In genomic region chr18:74468547-74469014, GRCh38 we compare ENCODE assay signal across 17 cellular contexts. TPM values are rescaled to one million over a fixed set of nuclear protein-coding genes. Genes with fewer than 3 reads are reported as not detected.
DNase-seq lines count a peak whose midpoint lies in the region; ATAC-seq and TF ChIP-seq lines count a peak whose summit lies in the region.
"Had no signal": no experiment of that assay in that cellular context is flagged by ENCODE, and none has a peak within 500 bp of the region (broad histone marks: within the 10 kb centered on the region; RNA-seq: fewer than 3 reads in every experiment).

No MANE protein-coding gene starts in this region.

- H3K27ac ChIP-seq in PC-3 (ENCODE audit: low read length) (peak overlapping the region; percentile 49), mammary epithelial cell (ENCODE audit: insufficient read depth, low read depth, low read length) (no peak overlapping the region), left ventricle myocardium inferior (replicated peaks) (peak overlapping the region; percentile 43)
- H3K27ac ChIP-seq: BLaER1 had no signal

- ATAC-seq in PC-3 (peak; percentile 96), sciatic nerve (peak; percentile 65), HG03135 (IDR thresholded peaks at IDR 0.05; ENCODE audit: unreplicated experiment) (no peak), HG02759 (IDR thresholded peaks at IDR 0.05; ENCODE audit: unreplicated experiment) (no peak)
- ATAC-seq: stimulated activated naive CD8-positive, alpha-beta T cell treated with anti-CD3 and anti-CD28 coated beads, Interleukin-15, amount 100 ng/mL, for 72 hours had no signal

- no peak for TF ChIP-seq CTCF in PC-3 (conservative IDR thresholded peaks at IDR 0.05; ENCODE audit: low read depth, low read length)
- no peak for TF ChIP-seq CTCF in mammary epithelial cell (conservative IDR thresholded peaks at IDR 0.05 in 1 of 2, IDR thresholded peaks at IDR 0.05 in 1 of 2; ENCODE audit: extremely low read depth in 1 of 2, insufficient read depth in 1 of 2, low read depth in 1 of 2, low read length in 2 of 2)
- no peak for TF ChIP-seq CTCF in left ventricle myocardium inferior (IDR thresholded peaks at IDR 0.05; ENCODE audit: borderline replicate concordance)

- peak; percentile 73 for DNase-seq in PC-3
- peak; percentile 62 for DNase-seq in mammary epithelial cell
- DNase-seq in left ventricle myocardium inferior, result no peak
- no peak for DNase-seq in sciatic nerve (ENCODE audit: low spot score)
- no peak for DNase-seq in NCI-H82 (lab: John Stamatoyannopoulos, UW)
- no peak for DNase-seq in activated CD8-positive, alpha-beta memory T cell treated with anti-CD3 and anti-CD28 coated beads for 24 hours
- DNase-seq: activated effector memory CD4-positive, alpha-beta T cell treated with anti-CD3 and anti-CD28 coated beads, Interleukin-2, amount 50 U/mL, for 16 hours; effector memory CD4-positive, alpha-beta T cell; gastrocnemius medialis; immature natural killer cell; NCI-H345; stimulated activated CD4-positive, alpha-beta T cell treated with anti-CD3 and anti-CD28 coated beads, Interleukin-12 subunit alpha, Interleukin-12 subunit beta, amount 100 ng/mL, for 4 hours; stimulated activated naive CD8-positive, alpha-beta T cell treated with anti-CD3 and anti-CD28 coated beads, Interleukin-15, amount 100 ng/mL, for 72 hours had no signal

- CTCF ChIA-PET in PC-3 (lab: Charles Lee), result no interaction called here
- CTCF ChIA-PET in mammary epithelial cell (lab: Charles Lee; ENCODE audit: low non-redundant PET), result no interaction called here

- no peaks in the 10 kb centered on the region for H3K9me2 ChIP-seq in PC-3 (replicated peaks; ENCODE audit: low read length)

- H3K4me2 ChIP-seq in PC-3 (ENCODE audit: low read length), result peak overlapping the region; percentile 64
- H3K4me2 ChIP-seq in mammary epithelial cell (ENCODE audit: insufficient read depth, low read depth, low read length), result peak overlapping the region; percentile 49
- H3K4me2 ChIP-seq: BLaER1 had no signal

- H3K4me1 ChIP-seq in PC-3 (ENCODE audit: insufficient read depth, low read length) (peaks cover 18% of the 10 kb centered on the region), mammary epithelial cell (ENCODE audit: insufficient read depth, low read length) (peaks cover 10% of the 10 kb centered on the region), left ventricle myocardium inferior (peaks cover 7% of the 10 kb centered on the region)
- H3K4me1 ChIP-seq: gastrocnemius medialis, HAP-1 had no signal

- H3K9me3 ChIP-seq in PC-3 (ENCODE audit: low read length) (no peaks in the 10 kb centered on the region), mammary epithelial cell (replicated peaks; ENCODE audit: insufficient read depth, low read length) (no peaks in the 10 kb centered on the region), left ventricle myocardium inferior (replicated peaks) (peaks cover 13% of the 10 kb centered on the region)
- H3K9me3 ChIP-seq: gastrocnemius medialis, HAP-1 had no signal

- H3K9ac ChIP-seq in PC-3 (ENCODE audit: low read length), result no peak overlapping the region
- H3K9ac ChIP-seq in mammary epithelial cell (ENCODE audit: insufficient read depth, low read length), result no peak overlapping the region
- H3K9ac ChIP-seq: BLaER1 had no signal

- peak overlapping the region; percentile 31; the same call in 1 of the 2 replicates for H2AFZ ChIP-seq in PC-3 (ENCODE audit: low read length)
- H2AFZ ChIP-seq in mammary epithelial cell (ENCODE audit: low read depth, low read length), result peak overlapping the region; percentile 54

- H4K20me1 ChIP-seq in PC-3 (ENCODE audit: low read length) (no peaks in the 10 kb centered on the region), mammary epithelial cell (ENCODE audit: insufficient read depth, low read length) (no peaks in the 10 kb centered on the region)
- H4K20me1 ChIP-seq: BLaER1 had no signal

- no peaks in the 10 kb centered on the region for H3F3A ChIP-seq in PC-3 (ENCODE audit: low read length, unreplicated experiment)

- H3K4me3 ChIP-seq in PC-3 (ENCODE audit: low read length), result no peak overlapping the region; the same call in 1 of the 2 replicates
- H3K4me3 ChIP-seq in mammary epithelial cell (replicated peaks in 1 of 3; ENCODE audit: insufficient read depth in 1 of 3, low read depth in 2 of 3, low read length in 3 of 3), result no peak overlapping the region
- no peak overlapping the region for H3K4me3 ChIP-seq in left ventricle myocardium inferior
- H3K4me3 ChIP-seq: BLaER1, gastrocnemius medialis, HAP-1 had no signal

- no TSS peak for BruUV-seq in PC-3 (replicated peaks; lab: Mats Ljungman, UMichigan)
- no TSS peak for BruUV-seq in mammary epithelial cell (replicated peaks; lab: Mats Ljungman, UMichigan)

- H3K36me3 ChIP-seq in PC-3 (ENCODE audit: low read depth, low read length) (no peaks in the 10 kb centered on the region), mammary epithelial cell (ENCODE audit: insufficient read depth, low read length) (no peaks in the 10 kb centered on the region), left ventricle myocardium inferior (no peaks in the 10 kb centered on the region)
- H3K36me3 ChIP-seq: BLaER1, gastrocnemius medialis, HAP-1 had no signal

- in situ Hi-C loops in mammary epithelial cell (cut with MboI; ENCODE audit: low sequenced_read_pairs in 2 of 2), result no loop called here

- POLR2A ChIA-PET in PC-3 (lab: Charles Lee; ENCODE audit: unreplicated experiment), result no interaction called here

- 9% methylated on average over 3 of the region's 3 CpGs for WGBS in mammary epithelial cell (ENCODE audit: low coverage, missing lambda C conversion rate)

- H3K79me2 ChIP-seq in PC-3 (ENCODE audit: low read length) (no peaks in the 10 kb centered on the region), mammary epithelial cell (ENCODE audit: insufficient read depth, low read length) (no peaks in the 10 kb centered on the region)

- intact Hi-C loops in PC-3 (cut with micrococcal nuclease), result loop anchor here (2.0 kb wide), 1 partner anchor 24 kb away; no protein-coding TSS in a partner anchor
- intact Hi-C loops in mammary epithelial cell (cut with micrococcal nuclease), result no loop called here
- intact Hi-C loops in left ventricle myocardium inferior (cut with micrococcal nuclease), result no loop called here
- intact Hi-C loops in sciatic nerve (cut with DNase I), result no loop called here

- dilution Hi-C loops in mammary epithelial cell (cut with HindIII; ENCODE audit: low sequenced_read_pairs), result no loop called here

- H3K27me3 ChIP-seq in PC-3 (ENCODE audit: low read length) (peaks cover 4% of the 10 kb centered on the region; the same call in 1 of the 2 replicates), mammary epithelial cell (ENCODE audit: insufficient read depth, low read length) (no peaks in the 10 kb centered on the region), left ventricle myocardium inferior (ENCODE audit: low read depth) (no peaks in the 10 kb centered on the region)
- H3K27me3 ChIP-seq: BLaER1, gastrocnemius medialis had no signal

RNA-seq across cellular contexts. Expression of gene DIPK1C, which starts 11.5 kb away (rescaled TPM):
- total RNA-seq in PC-3 (2014; rRNA removed) (not detected in 2 replicates), mammary epithelial cell (not detected), left ventricle myocardium inferior (6.4 TPM), sciatic nerve (1.4 TPM)
- polyA plus RNA-seq in mammary epithelial cell, result not detected
- not detected for polyA minus RNA-seq in mammary epithelial cell
- polyA plus RNA-seq: immature natural killer cell had no signal

RNA-seq across cellular contexts. Expression of gene CNDP2, which starts 27.6 kb away (rescaled TPM):
- total RNA-seq in PC-3 (2014; rRNA removed), result 50.0 and 57.6 TPM in 2 replicates
- total RNA-seq in mammary epithelial cell, result 100 to 1,000 TPM; 130 to 159 TPM
- 97.7 TPM for polyA plus RNA-seq in mammary epithelial cell
- polyA minus RNA-seq in mammary epithelial cell, result 111 TPM
- total RNA-seq in left ventricle myocardium inferior, result 71.0 TPM
- total RNA-seq in sciatic nerve, result 162 TPM

Comparison
In these comparisons a context has a peak if more than half of its experiments do, and no peak if none do; other contexts are left out.
1. ATAC-seq: peak in PC-3 (single experiment) and sciatic nerve (single experiment); none in HG03135 (single experiment) and HG02759 (single experiment).
2. DNase-seq: peak in PC-3 (single experiment) and mammary epithelial cell (single experiment); none in left ventricle myocardium inferior (single experiment), sciatic nerve (single experiment), NCI-H82 (single experiment) and activated CD8-positive, alpha-beta memory T cell treated with anti-CD3 and anti-CD28 coated beads for 24 hours (single experiment).